In the genomic region with DNA sequence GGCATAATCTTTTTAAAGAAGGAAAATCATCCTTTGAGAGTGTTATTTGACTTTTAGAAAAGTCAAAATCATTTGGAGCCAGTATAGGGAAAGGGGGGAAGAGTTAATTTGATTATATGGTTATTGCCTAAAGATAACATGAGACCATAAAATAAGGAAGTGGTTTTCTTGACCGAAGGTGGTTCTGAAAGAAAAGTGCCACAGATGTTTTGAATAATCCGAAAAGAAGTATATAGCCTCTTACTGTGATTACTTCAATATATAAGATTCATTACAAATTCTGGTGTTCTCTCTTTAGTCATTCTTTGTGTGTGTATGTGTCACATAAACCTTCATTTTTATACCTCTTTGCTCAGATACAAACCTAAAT, we compare ENCODE assay signal across 10 cellular contexts. TPM values are rescaled to one million over a fixed set of nuclear protein-coding genes. Genes with fewer than 3 reads are reported as not detected.
DNase-seq lines count a peak whose midpoint lies in the region; ATAC-seq, FAIRE-seq and TF ChIP-seq lines count a peak whose summit lies in the region.
"Had no signal": no experiment of that assay in that cellular context is flagged by ENCODE, and none has a peak within 500 bp of the region (broad histone marks: within the 10 kb centered on the region; RNA-seq: fewer than 3 reads in every experiment).

No MANE protein-coding gene starts in this region.

- TF ChIP-seq CTCF in epithelial cell of esophagus (IDR thresholded peaks at IDR 0.05; ENCODE audit: insufficient read depth, low read depth, low read length, missing control alignments), result no peak
- TF ChIP-seq CTCF in retinal pigment epithelial cell (conservative IDR thresholded peaks at IDR 0.05; ENCODE audit: low read depth, low read length), result no peak
- no peak for TF ChIP-seq CTCF in adrenal gland (IDR thresholded peaks at IDR 0.05)
- no peak for TF ChIP-seq CTCF in foreskin keratinocyte (conservative IDR thresholded peaks at IDR 0.05)

- H3K27ac ChIP-seq in adrenal gland, result peak overlapping the region in 1 of 5 donors; percentile 89
- H3K27ac ChIP-seq in foreskin keratinocyte, result no peak overlapping the region

- intact Hi-C loops in adrenal gland (cut with DNase I), result no loop called here

- H3K36me3 ChIP-seq in adrenal gland (replicated peaks in 1 of 2), result peaks cover 0 to 31% of the 10 kb centered on the region in 2 donors

- no peak for FAIRE-seq in GM12891 (lab: Jason Lieb, UNC)
- FAIRE-seq: islet of Langerhans had no signal

- TF ChIP-seq POLR2A in GM12891 (IDR thresholded peaks at IDR 0.05; ENCODE audit: low read depth, low read length) (no peak), adrenal gland (IDR thresholded peaks at IDR 0.05) (no peak)

- no peak for DNase-seq in GM12891 (ENCODE audit: insufficient read length, low spot score)
- DNase-seq in OCI-M1 (lab: John Stamatoyannopoulos, UW), result peak; percentile 21
- DNase-seq in epithelial cell of esophagus (ENCODE audit: low read depth), result no peak
- no peak for DNase-seq in retinal pigment epithelial cell (ENCODE audit: low read depth)
- DNase-seq in NCI-H1092 (lab: John Stamatoyannopoulos, UW), result no peak
- DNase-seq in adrenal gland, result no peak
- DNase-seq in foreskin keratinocyte, result no peak
- no peak for DNase-seq in NCI-H187 (lab: John Stamatoyannopoulos, UW)
- DNase-seq: GOT3 had no signal

- no peak for ATAC-seq in foreskin keratinocyte

- WGBS in adrenal gland, 4 donors, result 66 to 75% (median 69%) methylated on average over 2 of the region's 2 CpGs

- H3K9me3 ChIP-seq in adrenal gland (replicated peaks in 1 of 3), result no peaks in the 10 kb centered on the region

- H3K27me3 ChIP-seq in adrenal gland (no peaks in the 10 kb centered on the region), foreskin keratinocyte (no peaks in the 10 kb centered on the region)

- peaks cover 15 to 26% of the 10 kb centered on the region in 2 donors for H3K4me1 ChIP-seq in adrenal gland (replicated peaks in 1 of 2)
- no peaks in the 10 kb centered on the region for H3K4me1 ChIP-seq in foreskin keratinocyte

- H3K4me3 ChIP-seq in epithelial cell of esophagus (ENCODE audit: low read length) (peak overlapping the region; percentile 83), retinal pigment epithelial cell (ENCODE audit: low read length) (peak overlapping the region; percentile 96), adrenal gland (peak overlapping the region in 1 of 4 donors; percentile 75)

TF ChIP-seq in GM12891, 5 proteins besides CTCF, POLR2A, EP300 and RAD21:
- TF ChIP-seq PAX5 (IDR thresholded peaks at IDR 0.05; ENCODE audit: insufficient read depth, low read length, severe bottlenecking) (no peak), POU2F2 (IDR thresholded peaks at IDR 0.05; ENCODE audit: low read depth, low read length) (no peak), TAF1 (IDR thresholded peaks at IDR 0.05; ENCODE audit: low read depth, low read length) (no peak), SPI1 (IDR thresholded peaks at IDR 0.05; ENCODE audit: low read depth, low read length) (peak; percentile 73), POLR2AphosphoS5 (IDR thresholded peaks at IDR 0.05; ENCODE audit: low read depth, low read length) (no peak)

RNA-seq across cellular contexts. Expression of gene DNAJB11, which starts 1.1 kb away (rescaled TPM):
- 34.4 TPM for polyA plus RNA-seq in GM12891 (2012; ENCODE audit: low read depth, missing spikeins)
- total RNA-seq in adrenal gland (10 to 100 TPM; 20.1 to 70.9 (median 33.1) TPM), foreskin keratinocyte (80.8 and 83.7 TPM in 2 replicates)
- polyA plus RNA-seq in adrenal gland (10 to 100 TPM; 41.8 to 93.2 (median 50.1) TPM), foreskin keratinocyte (71.6 and 79.9 TPM in 2 replicates)

RNA-seq across cellular contexts. Expression of gene TBCCD1, which starts 4.5 kb away (rescaled TPM):
- 4.4 TPM for polyA plus RNA-seq in GM12891 (2012; ENCODE audit: low read depth, missing spikeins)
- total RNA-seq in adrenal gland (10 to 100 TPM in 4 of 8 donors, 1 to 10 TPM in 4; 7.8 to 18.1 (median 9.4) TPM), foreskin keratinocyte (11.9 and 14.0 TPM in 2 replicates)
- polyA plus RNA-seq in adrenal gland (10 to 100 TPM in 1 of 3 donors, 1 to 10 TPM in 2; 3.3 to 14.2 (median 3.3) TPM), foreskin keratinocyte (4.6 and 6.7 TPM in 2 replicates)

RNA-seq across cellular contexts. Expression of gene CRYGS, which starts 27.4 kb away (rescaled TPM):
- polyA plus RNA-seq in GM12891 (2012; ENCODE audit: low read depth, missing spikeins), result 2.1 TPM
- total RNA-seq in adrenal gland (1 to 10 TPM in 7 of 8 donors, under 1 TPM in 1; 0.78 to 4.3 (median 2.2) TPM), foreskin keratinocyte (1.1 and 1.3 TPM in 2 replicates)
- polyA plus RNA-seq in adrenal gland (10 to 100 TPM in 2 of 3 donors, 1 to 10 TPM in 1; 1.7 to 22.0 (median 10.4) TPM), foreskin keratinocyte (1.2 and 1.5 TPM in 2 replicates)

RNA-seq across cellular contexts. Expression of gene AHSG, which starts 41.2 kb away (rescaled TPM):
- polyA plus RNA-seq in GM12891 (2012; ENCODE audit: low read depth, missing spikeins), result not detected
- total RNA-seq in adrenal gland (1 to 10 TPM in 2 of 8 donors, not detected in 6; 1.3 to 1.4 TPM), foreskin keratinocyte (0.21 TPM in 1 of 2 replicates, not detected in the other)
- polyA plus RNA-seq in adrenal gland (under 1 TPM in 1 of 3 donors, not detected in 2; 0.26 TPM), foreskin keratinocyte (0.17 and 0.26 TPM in 2 replicates)
